23 cellular contexts compared by ENCODE assay signal in the genomic region with DNA sequence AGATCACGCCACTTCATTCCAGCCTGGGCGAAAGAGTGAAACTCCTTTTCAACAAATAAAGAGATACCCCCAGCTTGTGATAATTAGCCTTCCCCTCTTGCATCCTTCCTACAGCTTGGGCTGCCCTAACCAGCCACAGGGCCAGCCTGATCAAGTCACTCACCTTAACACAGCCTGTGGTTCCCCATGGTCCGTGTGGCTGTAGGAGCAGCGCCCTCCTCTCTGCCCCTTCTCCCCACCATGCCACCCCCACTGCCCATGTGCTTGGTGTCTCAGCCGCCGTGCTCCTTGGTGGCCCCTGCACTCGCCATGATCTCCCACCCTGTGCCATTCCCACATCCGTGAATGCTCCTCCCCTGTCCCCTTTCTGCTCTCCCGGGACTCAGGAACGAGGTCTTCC.
"Had no signal": no experiment of that assay in that cellular context is flagged by ENCODE, and none has a peak within 500 bp of the region (broad histone marks: within the 10 kb centered on the region; RNA-seq: fewer than 3 reads in every experiment).

No MANE protein-coding gene starts in this region.

- H3K9me3 Mint-ChIP-seq: central memory CD8-positive, alpha-beta T cell; type B pancreatic cell had no signal

- H3K27me3 Mint-ChIP-seq: activated naive CD8-positive, alpha-beta T cell; central memory CD8-positive, alpha-beta T cell; type B pancreatic cell had no signal

- DNase-seq: activated CD4-positive, alpha-beta T cell treated with anti-CD3 and anti-CD28 coated beads for 4 hours; activated CD4-positive, alpha-beta T cell treated with anti-CD3 and anti-CD28 coated beads, Interleukin-2, amount 50 U/mL, for 4 hours; activated effector memory CD4-positive, alpha-beta T cell treated with Interleukin-2 at 50 U/mL for 16 hours; activated naive CD4-positive, alpha-beta T cell treated with Interleukin-2 at 50 U/mL for 16 hours; activated T-cell treated with anti-CD3 and anti-CD28 coated beads for 4 hours; activated T-cell treated with anti-CD3 and anti-CD28 coated beads, Interleukin-2, amount 50 U/mL, for 72 hours; dermis blood vessel endothelial cell; foreskin keratinocyte; heart left ventricle; left lung; mucosa of descending colon; pancreas; stimulated activated CD4-positive, alpha-beta T cell treated with anti-CD3 and anti-CD28 coated beads, Interleukin-15, amount 100 ng/mL, for 24 hours; stimulated activated naive CD4-positive, alpha-beta T cell treated with Interleukin-2 at 50 U/mL for 16 hours had no signal

- ATAC-seq: activated T-cell treated with anti-CD3 and anti-CD28 coated beads, Interleukin-2, amount 50 U/mL, for 72 hours; foreskin keratinocyte; heart left ventricle; left lung; mucosa of descending colon; pancreas had no signal

- H3K27ac Mint-ChIP-seq: activated naive CD8-positive, alpha-beta T cell; activated T-cell treated with anti-CD3 and anti-CD28 coated beads, Interleukin-2, amount 50 U/mL, for 72 hours; nephron; type B pancreatic cell had no signal

- H3K27ac ChIP-seq: breast epithelium, foreskin keratinocyte, heart left ventricle, left lung, pancreas, prostate gland, thoracic aorta, vagina had no signal

- H3K4me3 Mint-ChIP-seq: activated naive CD8-positive, alpha-beta T cell; activated T-cell treated with anti-CD3 and anti-CD28 coated beads, Interleukin-2, amount 50 U/mL, for 72 hours; central memory CD8-positive, alpha-beta T cell; nephron; type B pancreatic cell had no signal

- H3K9me3 ChIP-seq: breast epithelium, mucosa of descending colon, pancreas, prostate gland, thoracic aorta, vagina had no signal

- H3K36me3 ChIP-seq: breast epithelium, left lung, pancreas, prostate gland, thoracic aorta, vagina had no signal

- H3K4me1 Mint-ChIP-seq: central memory CD8-positive, alpha-beta T cell had no signal

- H3K4me3 ChIP-seq: breast epithelium, heart left ventricle, left lung, lung, mucosa of descending colon, pancreas, prostate gland, thoracic aorta, vagina had no signal
